15 cellular contexts compared by ENCODE assay signal in the genomic region with DNA sequence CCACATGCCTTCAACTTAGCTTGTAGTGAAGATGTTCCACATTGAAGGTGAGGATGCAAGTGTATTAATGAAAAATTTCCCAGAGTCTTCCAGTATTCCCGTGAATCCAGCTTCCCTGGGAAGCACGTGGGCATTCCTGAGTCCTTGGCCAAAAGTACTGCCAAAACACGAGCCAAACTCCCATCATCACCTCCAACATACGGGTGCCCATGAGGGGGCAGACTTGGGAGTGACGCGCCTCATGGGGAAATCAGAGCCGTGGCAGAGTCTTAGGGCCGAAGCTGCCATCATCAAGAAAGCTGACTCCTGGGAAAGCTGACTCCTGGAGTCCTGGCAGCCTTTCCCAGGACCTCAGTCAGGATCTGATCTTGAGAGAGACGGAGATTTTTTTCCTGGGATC. TPM values are rescaled to one million over a fixed set of nuclear protein-coding genes. Genes with fewer than 3 reads are reported as not detected.
A peak's percentile ranks its signal among the peaks of the same experiment; 100 is the strongest.
DNase-seq lines count a peak whose midpoint lies in the region; ATAC-seq and TF ChIP-seq lines count a peak whose summit lies in the region.
"Had no signal": no experiment of that assay in that cellular context is flagged by ENCODE, and none has a peak within 500 bp of the region (broad histone marks: within the 10 kb centered on the region; RNA-seq: fewer than 3 reads in every experiment).

No MANE protein-coding gene starts in this region.

- DNase-seq in activated T-cell treated with anti-CD3 and anti-CD28 coated beads, Interleukin-2, amount 50 U/mL, for 24 hours: no peak
- no peak for DNase-seq in activated T-cell treated with anti-CD3 and anti-CD28 coated beads, Interleukin-2, amount 50 U/mL, for 1 hour
- peak; percentile 34 for DNase-seq in H7
- peak; percentile 18 for DNase-seq in fibroblast of pulmonary artery (ENCODE audit: low read depth)
- DNase-seq in mucosa of gallbladder (ENCODE audit: low spot score): peak; percentile 16
- DNase-seq in left colon: no peak
- DNase-seq in MG63: no peak
- DNase-seq: 8988T, NCI-H1092 treated with DMSO at 0.1 percent for 48 hours, NCI-H1694, NCI-H446 treated with DMSO at 0.1 percent for 48 hours, NCI-H748 treated with DMSO at 0.1 percent for 48 hours, SIG-M5 had no signal

- peaks cover 84% of the 10 kb centered on the region for H3K36me3 Mint-ChIP-seq in activated T-cell treated with anti-CD3 and anti-CD28 coated beads, Interleukin-2, amount 50 U/mL, for 24 hours (ENCODE audit: low read depth)

- ATAC-seq in left colon (no peak), HG03432 (IDR thresholded peaks at IDR 0.05; ENCODE audit: unreplicated experiment) (no peak)
- ATAC-seq: GM12878 had no signal

- no peaks in the 10 kb centered on the region for H3K27me3 Mint-ChIP-seq in activated T-cell treated with anti-CD3 and anti-CD28 coated beads, Interleukin-2, amount 50 U/mL, for 24 hours

- H3K4me3 Mint-ChIP-seq in activated T-cell treated with anti-CD3 and anti-CD28 coated beads, Interleukin-2, amount 50 U/mL, for 24 hours: no peak overlapping the region

- H3K9me3 Mint-ChIP-seq in activated T-cell treated with anti-CD3 and anti-CD28 coated beads, Interleukin-2, amount 50 U/mL, for 24 hours: peaks cover 4% of the 10 kb centered on the region

- intact Hi-C loops in left colon (cut with DNase I, micrococcal nuclease): no loop called here

- H3K36me3 ChIP-seq in H7 (replicated peaks; ENCODE audit: control insufficient read depth, insufficient read depth, low read length) (no peaks in the 10 kb centered on the region; the same call in 1 of the 2 replicates), MG63 (peaks cover 12% of the 10 kb centered on the region)

- H3K27me3 ChIP-seq in H7 (ENCODE audit: control insufficient read depth, insufficient read depth, low read length) (no peaks in the 10 kb centered on the region), MG63 (no peaks in the 10 kb centered on the region)

- H3K4me3 ChIP-seq in H7 (ENCODE audit: insufficient read depth, low read depth, low read length) (no peak overlapping the region), fibroblast of pulmonary artery (replicated peaks; ENCODE audit: low read depth, low read length) (no peak overlapping the region), MG63 (no peak overlapping the region)
- H3K4me3 ChIP-seq: GM12878 had no signal

- no peaks in the 10 kb centered on the region; the same call in 1 of the 2 replicates for H3K9me3 ChIP-seq in MG63

- TF ChIP-seq CTCF in fibroblast of pulmonary artery (IDR thresholded peaks at IDR 0.05; ENCODE audit: low read length, missing control alignments): no peak

- peaks cover 3% of the 10 kb centered on the region for H3K4me1 Mint-ChIP-seq in activated T-cell treated with anti-CD3 and anti-CD28 coated beads, Interleukin-2, amount 50 U/mL, for 24 hours (ENCODE audit: low read depth)

- H3K27ac Mint-ChIP-seq in activated T-cell treated with anti-CD3 and anti-CD28 coated beads, Interleukin-2, amount 50 U/mL, for 24 hours: peak overlapping the region; percentile 18

RNA-seq across cellular contexts. Expression of a gene that starts 20.1 kb away (rescaled TPM):
- 27.4 and 41.6 TPM in 2 replicates for total RNA-seq in H7 (2014; rRNA removed; shearing (Covaris generic))
- total RNA-seq in mucosa of gallbladder (59.1 TPM), left colon (10 to 100 TPM; 29.9 to 38.5 TPM)
- total RNA-seq in MG63 (2014; rRNA removed; shearing (Covaris generic); ENCODE audit: low replicate concordance): 32.8 and 51.4 TPM in 2 replicates

RNA-seq across cellular contexts. Expression of a gene that starts 52.0 kb away (rescaled TPM):
- 6.2 and 8.0 TPM in 2 replicates for total RNA-seq in H7 (2014; rRNA removed; shearing (Covaris generic))
- 10.9 TPM for total RNA-seq in mucosa of gallbladder
- 1 to 10 TPM; 6.8 to 9.1 TPM for total RNA-seq in left colon
- 9.1 and 11.4 TPM in 2 replicates for total RNA-seq in MG63 (2014; rRNA removed; shearing (Covaris generic); ENCODE audit: low replicate concordance)

Comparison
In these comparisons a context has a peak if more than half of its experiments do, and no peak if none do; other contexts are left out.
1. DNase-seq: peak in H7 (single experiment), fibroblast of pulmonary artery (single experiment) and mucosa of gallbladder (single experiment); none in activated T-cell treated with anti-CD3 and anti-CD28 coated beads, Interleukin-2, amount 50 U/mL, for 24 hours (single experiment), activated T-cell treated with anti-CD3 and anti-CD28 coated beads, Interleukin-2, amount 50 U/mL, for 1 hour (single experiment), left colon (0 of 2) and MG63 (single experiment).